ENCODE assay signal across 12 cellular contexts in the genomic region with DNA sequence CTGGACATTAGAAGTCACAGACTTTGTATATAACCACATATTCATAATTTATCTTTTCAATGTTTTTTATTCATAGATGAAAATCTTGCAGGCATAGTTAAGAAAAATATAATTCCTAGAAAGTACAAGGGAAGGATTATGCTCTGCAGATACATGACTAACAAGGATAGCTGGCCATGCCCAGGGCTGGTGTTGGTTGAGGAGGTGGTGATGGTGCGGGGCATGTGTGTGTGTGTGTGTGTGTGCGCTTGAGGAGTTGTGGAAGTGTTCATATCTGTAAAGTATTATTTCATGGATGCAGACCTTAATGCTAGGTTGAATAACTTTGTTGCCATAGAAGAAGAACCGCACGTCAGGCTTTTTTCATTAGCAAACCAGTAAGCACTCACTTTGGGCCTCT. TPM values are rescaled to one million over a fixed set of nuclear protein-coding genes. Genes with fewer than 3 reads are reported as not detected.
DNase-seq lines count a peak whose midpoint lies in the region; ATAC-seq and TF ChIP-seq lines count a peak whose summit lies in the region.
"Had no signal": no experiment of that assay in that cellular context is flagged by ENCODE, and none has a peak within 500 bp of the region (broad histone marks: within the 10 kb centered on the region; RNA-seq: fewer than 3 reads in every experiment).

No MANE protein-coding gene starts in this region.

- no peak overlapping the region for H3K4ac ChIP-seq in neuronal stem cell (ENCODE audit: low read length)

- no peak overlapping the region for H2BK5ac ChIP-seq in neuronal stem cell (ENCODE audit: low read length)

- ATAC-seq in GM21717 (IDR thresholded peaks at IDR 0.05; ENCODE audit: unreplicated experiment) (no peak), GM19455 (IDR thresholded peaks at IDR 0.05; ENCODE audit: unreplicated experiment) (no peak)

- H4K91ac ChIP-seq in neuronal stem cell (ENCODE audit: low read depth, low read length, poor library complexity): no peak overlapping the region

- no peak overlapping the region for H3K23ac ChIP-seq in neuronal stem cell (ENCODE audit: low read depth, low read length, poor library complexity)

- H2AFZ ChIP-seq in fibroblast of lung (ENCODE audit: low read length) (no peak overlapping the region), neuronal stem cell (ENCODE audit: low read length) (no peak overlapping the region)

- no peak overlapping the region for H2BK120ac ChIP-seq in neuronal stem cell (ENCODE audit: low read depth, low read length)

- no peaks in the 10 kb centered on the region for H3K9me3 ChIP-seq in fibroblast of lung (ENCODE audit: control insufficient read depth, insufficient read depth, low read depth, low read length)
- no peaks in the 10 kb centered on the region for H3K9me3 ChIP-seq in neuronal stem cell (replicated peaks in 1 of 2; ENCODE audit: control insufficient read depth in 2 of 2, insufficient read depth in 1 of 2, low read depth in 1 of 2, low read length in 2 of 2)
- H3K9me3 ChIP-seq: testis had no signal

- H3K79me1 ChIP-seq in neuronal stem cell (ENCODE audit: low read depth, low read length): no peaks in the 10 kb centered on the region

- H3K27me3 ChIP-seq in fibroblast of lung (ENCODE audit: control insufficient read depth, insufficient read depth, low read length) (no peaks in the 10 kb centered on the region), neuronal stem cell (ENCODE audit: control insufficient read depth in 3 of 3, insufficient read depth in 3 of 3, low read depth in 1 of 3, low read length in 3 of 3) (no peaks in the 10 kb centered on the region)
- H3K27me3 ChIP-seq: testis had no signal

- peaks cover 28% of the 10 kb centered on the region for H3K79me2 ChIP-seq in fibroblast of lung (ENCODE audit: control insufficient read depth, insufficient read depth, low read length)

- no peak overlapping the region for H3K27ac ChIP-seq in fibroblast of lung (ENCODE audit: insufficient read depth, low read length)
- H3K27ac ChIP-seq in neuronal stem cell (replicated peaks; ENCODE audit: low read length): no peak overlapping the region
- H3K27ac ChIP-seq: testis had no signal

- H4K20me1 ChIP-seq in fibroblast of lung (ENCODE audit: control insufficient read depth, extremely low read depth, insufficient read depth, low read length): no peaks in the 10 kb centered on the region

- H3K36me3 ChIP-seq in fibroblast of lung (ENCODE audit: control insufficient read depth, insufficient read depth, low read length) (no peaks in the 10 kb centered on the region), neuronal stem cell (replicated peaks in 1 of 2; ENCODE audit: control insufficient read depth in 2 of 2, insufficient read depth in 2 of 2, low read length in 2 of 2) (peaks cover 2 to 40% of the 10 kb centered on the region in 2 donors)

- no peak overlapping the region for H2BK15ac ChIP-seq in neuronal stem cell (ENCODE audit: low read length)

- no peak overlapping the region for H3K18ac ChIP-seq in neuronal stem cell (ENCODE audit: low read length)

- H3K4me2 ChIP-seq in fibroblast of lung (ENCODE audit: extremely low read depth, insufficient read depth, low read length): peak overlapping the region; percentile 87
- H3K4me2 ChIP-seq in neuronal stem cell (ENCODE audit: insufficient read depth, low read length, poor library complexity, severe bottlenecking): no peak overlapping the region

- TF ChIP-seq CTCF in AG09309 (IDR thresholded peaks at IDR 0.05; ENCODE audit: control insufficient read depth, insufficient read depth, low read depth, low read length, missing control alignments) (no peak), LNCaP clone FGC (IDR thresholded peaks at IDR 0.05; ENCODE audit: control insufficient read depth, extremely low read depth, insufficient read depth) (no peak), fibroblast of lung (conservative IDR thresholded peaks at IDR 0.05 in 1 of 2, IDR thresholded peaks at IDR 0.05 in 1 of 2; ENCODE audit: low read depth in 1 of 2, low read length in 2 of 2) (no peak)

- no peak for DNase-seq in AG09309 (ENCODE audit: low read depth)
- no peak for DNase-seq in LNCaP clone FGC (ENCODE audit: low read depth)
- DNase-seq in fibroblast of lung (ENCODE audit: low read depth in 2 of 2): peak in 1 of 2 donors; percentile 47
- no peak for DNase-seq in neuronal stem cell (ENCODE audit: low spot score)
- DNase-seq in SKM-1 (lab: John Stamatoyannopoulos, UW; ENCODE audit: unreplicated experiment): no peak
- no peak for DNase-seq in NCI-H748 (lab: John Stamatoyannopoulos, UW; ENCODE audit: unreplicated experiment)
- DNase-seq: DMS153, kidney glomerular epithelial cell, NCI-H2227 treated with DMSO at 0.1 percent for 48 hours, testis had no signal

- H2AK5ac ChIP-seq in neuronal stem cell (ENCODE audit: low read depth, low read length): no peak overlapping the region

- peak overlapping the region; percentile 81 for H3K4me3 ChIP-seq in AG09309 (ENCODE audit: control insufficient read depth, low read depth, low read length)
- H3K4me3 ChIP-seq in LNCaP clone FGC (ENCODE audit: low read depth, low read length): peak overlapping the region; percentile 58; the same call in 1 of the 2 replicates
- H3K4me3 ChIP-seq in fibroblast of lung (replicated peaks in 1 of 4; ENCODE audit: control extremely low read depth in 1 of 4, insufficient read depth in 1 of 4, low read depth in 3 of 4, low read length in 4 of 4): peak overlapping the region; percentile 75 to 97 (median 84)
- H3K4me3 ChIP-seq in neuronal stem cell (ENCODE audit: low read length in 2 of 2): peak overlapping the region; percentile 54 to 79

- H4K8ac ChIP-seq in neuronal stem cell (ENCODE audit: low read depth, low read length): no peak overlapping the region

- H3K9ac ChIP-seq in fibroblast of lung (ENCODE audit: insufficient read depth, low read length) (no peak overlapping the region), neuronal stem cell (ENCODE audit: low read depth, low read length, poor library complexity) (no peak overlapping the region)

- H3K4me1 ChIP-seq in fibroblast of lung (ENCODE audit: control insufficient read depth, extremely low read depth, insufficient read depth, low read length) (peaks cover 16% of the 10 kb centered on the region), neuronal stem cell (ENCODE audit: control insufficient read depth in 2 of 2, insufficient read depth in 1 of 2, low read depth in 1 of 2, low read length in 2 of 2) (peaks cover 8 to 23% of the 10 kb centered on the region in 2 donors)

- no CpG with 5 or more reads among the region's 4 CpGs for WGBS in neuronal stem cell (ENCODE audit: extremely low coverage in 2 of 2, insufficient read length in 2 of 2, insufficient replicate concordance in 1 of 2), 2 donors

- H2BK12ac ChIP-seq in neuronal stem cell (ENCODE audit: low read length): no peak overlapping the region

- no peak overlapping the region for H3K14ac ChIP-seq in neuronal stem cell (ENCODE audit: low read length)

RNA-seq across cellular contexts. Expression of gene S1PR3, which starts 1.3 kb away (rescaled TPM):
- total RNA-seq in fibroblast of lung: 20.5 and 23.1 TPM in 2 replicates
- polyA plus RNA-seq in fibroblast of lung: 23.8 and 29.9 TPM in 2 replicates
- 23.6 and 28.4 TPM in 2 replicates for polyA plus RNA-seq in fibroblast of lung (2012)
- polyA minus RNA-seq in fibroblast of lung (ENCODE audit: low replicate concordance): 52.9 and 75.1 TPM in 2 replicates
- polyA plus RNA-seq in neuronal stem cell (2013, experiment 1 of 2): 11.1 TPM
- polyA plus RNA-seq in neuronal stem cell (2013, experiment 2 of 2): 11.3 TPM
